Comparison of ENCODE assay signal across 1 cellular context in genomic region chr22:36027960-36028645, GRCh38.
TF ChIP-seq lines count a peak whose summit lies in the region.

No MANE protein-coding gene starts in this region.

TF ChIP-seq in GM23338, 12 proteins besides CTCF, POLR2A, EP300 and RAD21 (continued from another document):
- TF ChIP-seq ETS1 (IDR thresholded peaks at IDR 0.05): no peak
